ENCODE assay signal across 17 cellular contexts in genomic region chr12:106780010-106780625, GRCh38. TPM values are rescaled to one million over a fixed set of nuclear protein-coding genes. Genes with fewer than 3 reads are reported as not detected.
DNase-seq lines count a peak whose midpoint lies in the region; ATAC-seq, FAIRE-seq and TF ChIP-seq lines count a peak whose summit lies in the region.
"Had no signal": no experiment of that assay in that cellular context is flagged by ENCODE, and none has a peak within 500 bp of the region (broad histone marks: within the 10 kb centered on the region; RNA-seq: fewer than 3 reads in every experiment).

No MANE protein-coding gene starts in this region.

- H4K20me1 ChIP-seq in K562 (replicated peaks; ENCODE audit: control insufficient read depth, insufficient read depth, low read length): no peaks in the 10 kb centered on the region
- H4K20me1 ChIP-seq in osteoblast (ENCODE audit: insufficient read depth, low read length): peaks cover 5% of the 10 kb centered on the region

- peaks cover 3 to 27% of the 10 kb centered on the region in 2 experiments; a peak in 2 of 5 replicates for H3K4me1 ChIP-seq in K562 (replicated peaks in 1 of 2; ENCODE audit: control insufficient read depth in 2 of 2, insufficient read depth in 2 of 2, low read length in 2 of 2)
- peaks cover 12% of the 10 kb centered on the region for H3K4me1 ChIP-seq in osteoblast (ENCODE audit: insufficient read depth, low read length)
- H3K4me1 ChIP-seq in tibial artery: peaks cover 0 to 22% (median 9%) of the 10 kb centered on the region in 4 donors

- no peak for TF ChIP-seq POLR2A in K562 (conservative IDR thresholded peaks at IDR 0.05)
- no peak for TF ChIP-seq POLR2A in H54 (IDR thresholded peaks at IDR 0.05; ENCODE audit: low read depth, low read length)

- POLR2A ChIA-PET in K562 (lab: Yijun Ruan, JAX): no interaction called here

- H2AFZ ChIP-seq in K562 (ENCODE audit: low read depth, low read length): no peak overlapping the region
- no peak overlapping the region for H2AFZ ChIP-seq in osteoblast (ENCODE audit: low read length)

- H3K9me3 ChIP-seq in K562 (replicated peaks; ENCODE audit: control insufficient read depth, insufficient read depth, low read depth, low read length): no peaks in the 10 kb centered on the region
- H3K9me3 ChIP-seq in osteoblast (ENCODE audit: low read depth, low read length): no peaks in the 10 kb centered on the region
- H3K9me3 ChIP-seq in tibial artery: no peaks in the 10 kb centered on the region
- H3K9me3 ChIP-seq: thoracic aorta had no signal

- H3K4me2 ChIP-seq in K562 (ENCODE audit: insufficient read depth, low read length) (no peak overlapping the region), osteoblast (ENCODE audit: insufficient read depth, low read length) (no peak overlapping the region)

- DNase-seq in GM19239 (ENCODE audit: insufficient read length, low spot score): no peak
- peak; percentile 58 for DNase-seq in NCI-H226
- DNase-seq in K562 (ENCODE audit: extremely low read depth in 1 of 4, low spot score in 3 of 4): peak; percentile 68 to 72 (median 70)
- peak; percentile 74 for DNase-seq in osteoblast (ENCODE audit: insufficient read length, low spot score, missing footprints)
- no peak for DNase-seq in H54 (ENCODE audit: insufficient read length, low spot score)
- DNase-seq in tibial artery: no peak
- DNase-seq: activated CD8-positive, alpha-beta memory T cell treated with anti-CD3 and anti-CD28 coated beads, Interleukin-2, amount 50 U/mL, for 4 hours; activated naive CD8-positive, alpha-beta T cell treated with anti-CD3 and anti-CD28 coated beads for 36 hours; cortex of kidney; foreskin melanocyte; GOT3; left colon; nephron progenitor cell had no signal

- 2% methylated on average over 3 of the region's 3 CpGs for WGBS in K562 (ENCODE audit: insufficient coverage, low coverage, missing lambda C conversion rate)

- H3K4me3 ChIP-seq in K562 (no peak overlapping the region), osteoblast (ENCODE audit: insufficient read depth, low read length) (no peak overlapping the region), tibial artery (no peak overlapping the region)
- H3K4me3 ChIP-seq: skin epidermis, thoracic aorta had no signal

- ATAC-seq in K562: peak; percentile 85
- no peak for ATAC-seq in HG03039 (IDR thresholded peaks at IDR 0.05; ENCODE audit: unreplicated experiment)
- no peak for ATAC-seq in GM19463 (IDR thresholded peaks at IDR 0.05; ENCODE audit: unreplicated experiment)
- ATAC-seq: left colon had no signal

- TF ChIP-seq EP300 in K562 (IDR thresholded peaks at IDR 0.05; ENCODE audit: low read length): peak; percentile 31; the same call in 1 of the 2 replicates

- FAIRE-seq in GM19239 (lab: Jason Lieb, UNC): peak; percentile 71
- FAIRE-seq in K562 (lab: Jason Lieb, UNC): peak; percentile 72
- no peak for FAIRE-seq in H54 (lab: Jason Lieb, UNC)

- TF ChIP-seq CTCF in K562 (IDR thresholded peaks at IDR 0.05 in 2 of 3, conservative IDR thresholded peaks at IDR 0.05 in 1 of 3; ENCODE audit: insufficient read depth in 2 of 3, low read depth in 1 of 3, low read length in 3 of 3) (no peak), osteoblast (IDR thresholded peaks at IDR 0.05; ENCODE audit: extremely low read depth, low read depth, low read length) (no peak), tibial artery (IDR thresholded peaks at IDR 0.05) (no peak)

- H3K27me3 ChIP-seq in K562 (ENCODE audit: control insufficient read depth in 2 of 2, insufficient read depth in 2 of 2, low read length in 2 of 2) (no peaks in the 10 kb centered on the region), osteoblast (ENCODE audit: insufficient read depth, low read length) (no peaks in the 10 kb centered on the region), tibial artery (no peaks in the 10 kb centered on the region)

- 0 out of 3 replicates have a peak overlapping the region, but pooled peaks have one; percentile 19 for H3K27ac ChIP-seq in K562 (ENCODE audit: extremely low read depth, low read depth, low read length)
- H3K27ac ChIP-seq in osteoblast (ENCODE audit: low read depth, low read length): no peak overlapping the region
- H3K27ac ChIP-seq in tibial artery: no peak overlapping the region
- H3K27ac ChIP-seq: thoracic aorta had no signal

- peaks cover 40% of the 10 kb centered on the region for H3K79me2 ChIP-seq in K562 (ENCODE audit: control insufficient read depth, insufficient read depth, low read length)
- peaks cover 84% of the 10 kb centered on the region for H3K79me2 ChIP-seq in osteoblast (ENCODE audit: insufficient read depth, low read length)

- no TSS peak for BruUV-seq in K562 (replicated peaks; lab: Mats Ljungman, UMichigan)

- in situ Hi-C loops in K562 (cut with MboI): no loop called here

- H3K9ac ChIP-seq in K562 (ENCODE audit: insufficient read depth in 1 of 2, low read depth in 2 of 2, low read length in 2 of 2): no peak overlapping the region

- H3K36me3 ChIP-seq in K562 (ENCODE audit: control insufficient read depth, insufficient read depth, low read length): peaks cover 8% of the 10 kb centered on the region; the same call in 1 of the 3 replicates
- H3K36me3 ChIP-seq in osteoblast (ENCODE audit: insufficient read depth, low read length): no peaks in the 10 kb centered on the region
- peaks cover 0 to 13% (median 4%) of the 10 kb centered on the region in 3 donors for H3K36me3 ChIP-seq in tibial artery

- H3K9me1 ChIP-seq in K562 (ENCODE audit: control insufficient read depth, insufficient read depth, low read length): no peaks in the 10 kb centered on the region

- CTCF ChIA-PET in K562 (lab: Yijun Ruan, JAX; ENCODE audit: low intra/inter-chr PET ratio): interaction anchor here (0.6 kb wide), 1 partner anchor 477 kb away, joined by 7 read pairs; no protein-coding TSS in a partner anchor

- no peak for TF ChIP-seq RAD21 in K562 (CRISPR knock-in tag; conservative IDR thresholded peaks at IDR 0.05 in 1 of 2, IDR thresholded peaks at IDR 0.05 in 1 of 2)

- intact Hi-C loops in K562 (cut with micrococcal nuclease): no loop called here
- intact Hi-C loops in tibial artery (cut with DNase I; ENCODE audit: low total_unique reads): no loop called here

TF ChIP-seq in K562, 482 proteins besides CTCF, POLR2A, EP300 and RAD21 (continues in another document):
- TF ChIP-seq EWSR1 (IDR thresholded peaks at IDR 0.05; ENCODE audit: borderline replicate concordance, low read depth, partially characterized antibody): no peak
- peak; percentile 83 for TF ChIP-seq MAFF (IDR thresholded peaks at IDR 0.05; ENCODE audit: low read length)
- TF ChIP-seq ZNF444 (CRISPR knock-in tag; IDR thresholded peaks at IDR 0.05): no peak
- peak; percentile 45 to 68; a peak in 2 of 4 replicates for TF ChIP-seq TRIM24 (IDR thresholded peaks at IDR 0.05)
- peak; percentile 58; the same call in 1 of the 2 replicates for TF ChIP-seq CTBP1 (IDR thresholded peaks at IDR 0.05; ENCODE audit: borderline replicate concordance)
- 0 out of 2 replicates have a peak, but pooled peaks have one; percentile 25 for TF ChIP-seq MEF2D (tag; conservative IDR thresholded peaks at IDR 0.05; ENCODE audit: low read depth)
- TF ChIP-seq GABPB2 (CRISPR knock-in tag; conservative IDR thresholded peaks at IDR 0.05): no peak
- TF ChIP-seq BCOR (IDR thresholded peaks at IDR 0.05): no peak
- no peak for TF ChIP-seq ZNF76 (CRISPR knock-in tag; IDR thresholded peaks at IDR 0.05; ENCODE audit: borderline replicate concordance)
- TF ChIP-seq TARDBP (IDR thresholded peaks at IDR 0.05): no peak
- TF ChIP-seq TCF3 (CRISPR knock-in tag; IDR thresholded peaks at IDR 0.05): peak; percentile 42; the same call in 1 of the 2 replicates
- TF ChIP-seq TRIM25 (IDR thresholded peaks at IDR 0.05; ENCODE audit: borderline replicate concordance): no peak
- TF ChIP-seq SMAD3 (CRISPR knock-in tag; conservative IDR thresholded peaks at IDR 0.05): no peak
- no peak for TF ChIP-seq U2AF1 (optimal IDR thresholded peaks at IDR 0.05; ENCODE audit: low read depth, low read length)
- TF ChIP-seq MAFG (tag; conservative IDR thresholded peaks at IDR 0.05): peak; percentile 94

RNA-seq across cellular contexts. Expression of gene RIC8B, which starts 5.6 kb away (rescaled TPM):
- 9.0 and 16.7 TPM in 2 replicates for total RNA-seq in K562 (2011; cell fraction: chromatin; rRNA removed; ENCODE audit: low replicate concordance)
- 3.0 and 3.9 TPM in 2 replicates for total RNA-seq in K562 (2011; cell fraction: nucleolus; rRNA removed)
- 6.3 and 11.9 TPM in 2 replicates for total RNA-seq in K562 (2011; cell fraction: nucleoplasm; rRNA removed)
- 2.2 and 2.9 TPM in 2 replicates for total RNA-seq in K562 (2014; rRNA removed)
- 5.6 and 5.9 TPM in 2 replicates for total RNA-seq in K562 (2014; rRNA removed; fragmentation: Illumina TruSeq; extraction: Trizol)
- 6.4 and 7.2 TPM in 2 replicates for total RNA-seq in K562 (2015; rRNA removed; fragmentation: Illumina TruSeq; extraction: Trizol)
- total RNA-seq in K562 (2021): 6.0 and 6.7 TPM in 2 replicates
- 6.1 and 8.1 TPM in 2 replicates for polyA plus RNA-seq in K562 (2011; rRNA removed)
- polyA plus RNA-seq in K562 (2011; cell fraction: cytosol; rRNA removed): 2.1 and 3.3 TPM in 2 replicates
- polyA plus RNA-seq in K562 (2011; cell fraction: nucleus; rRNA removed): 7.4 and 10.2 TPM in 2 replicates
- 5.0 and 5.8 TPM in 2 replicates for polyA plus RNA-seq in K562 (2012)
- 4.8 and 4.9 TPM in 2 replicates for polyA plus RNA-seq in K562 (2014; fragmentation: Illumina TruSeq; extraction: Trizol)
- polyA plus RNA-seq in K562 (2014; fragmentation: Nextera tagmentation; extraction: Ambion mirVana): 1 to 10 TPM in 1 of 2 experiments, under 1 TPM in 1; 0.92 to 1.6 TPM
- polyA plus RNA-seq in K562 (2014; rRNA removed): 3.2 and 3.7 TPM in 2 replicates
- polyA minus RNA-seq in K562 (2011; rRNA and poly(A)+ RNA removed): 17.3 and 20.0 TPM in 2 replicates
- polyA minus RNA-seq in K562 (2011; cell fraction: cytosol; rRNA and poly(A)+ RNA removed): 2.3 and 6.4 TPM in 2 replicates
- polyA minus RNA-seq in K562 (2011; cell fraction: nucleus; rRNA and poly(A)+ RNA removed): 7.8 and 13.4 TPM in 2 replicates
- 13.4 and 14.4 TPM in 2 replicates for total RNA-seq in osteoblast

Comparison
In these comparisons a context has a peak if more than half of its experiments do, and no peak if none do; other contexts are left out.
1. DNase-seq: peak in NCI-H226 (single experiment), K562 (4 of 4) and osteoblast (single experiment); none in GM19239 (single experiment), H54 (single experiment) and tibial artery (0 of 2).